22 cellular contexts compared by ENCODE assay signal in genomic region chr22:50001388-50002231, GRCh38. TPM values are rescaled to one million over a fixed set of nuclear protein-coding genes. Genes with fewer than 3 reads are reported as not detected.
DNase-seq lines count a peak whose midpoint lies in the region; ATAC-seq and TF ChIP-seq lines count a peak whose summit lies in the region.
"Had no signal": no experiment of that assay in that cellular context is flagged by ENCODE, and none has a peak within 500 bp of the region (broad histone marks: within the 10 kb centered on the region; RNA-seq: fewer than 3 reads in every experiment).

No MANE protein-coding gene starts in this region.

- H3K36me3 Mint-ChIP-seq in GM23338 (ENCODE audit: low read depth): no peaks in the 10 kb centered on the region
- peaks cover 1% of the 10 kb centered on the region for H3K36me3 Mint-ChIP-seq in memory B cell
- H3K36me3 Mint-ChIP-seq: CD8-positive, alpha-beta T cell; immature natural killer cell; natural killer cell treated with Interleukin-12 subunit alpha and Interleukin-12 subunit beta and Interleukin-15 and Interleukin-18, amount 100 ng/mL, for 72 hours had no signal

- H3K27me3 ChIP-seq in GM23338 (ENCODE audit: insufficient read depth): peaks cover 15% of the 10 kb centered on the region

- no peak overlapping the region for H2AFZ ChIP-seq in GM23338

- no peaks in the 10 kb centered on the region for H3K9me3 ChIP-seq in SK-N-MC (ENCODE audit: low read depth, low read length)

- no peak overlapping the region for H3K27ac Mint-ChIP-seq in GM23338
- no peak overlapping the region for H3K27ac Mint-ChIP-seq in memory B cell
- H3K27ac Mint-ChIP-seq: CD8-positive, alpha-beta T cell; immature natural killer cell; natural killer cell treated with Interleukin-12 subunit alpha and Interleukin-12 subunit beta and Interleukin-15 and Interleukin-18, amount 100 ng/mL, for 72 hours; stimulated activated naive CD8-positive, alpha-beta T cell treated with anti-CD3 and anti-CD28 coated beads, Interleukin-15, Interleukin-2, amounts not matched to agents 100 ng/mL and 50 ng/mL, for 24 hours; T-helper 1 cell treated with Interleukin-12 subunit alpha and Interleukin-12 subunit beta and Interleukin-4 antibody, amounts not matched to agents 30 μg/mL and 1 μg/mL, for 36 hours had no signal

- H3K4me3 Mint-ChIP-seq in GM23338 (no peak overlapping the region), memory B cell (no peak overlapping the region)
- H3K4me3 Mint-ChIP-seq: CD8-positive, alpha-beta T cell; immature natural killer cell; natural killer cell treated with Interleukin-12 subunit alpha and Interleukin-12 subunit beta and Interleukin-15 and Interleukin-18, amount 100 ng/mL, for 72 hours; stimulated activated naive CD8-positive, alpha-beta T cell treated with anti-CD3 and anti-CD28 coated beads, Interleukin-15, Interleukin-2, amounts not matched to agents 100 ng/mL and 50 ng/mL, for 24 hours; T-helper 1 cell treated with Interleukin-12 subunit alpha and Interleukin-12 subunit beta and Interleukin-4 antibody, amounts not matched to agents 30 μg/mL and 1 μg/mL, for 36 hours had no signal

- H3K4me2 ChIP-seq in GM23338: no peak overlapping the region

- H4K20me1 ChIP-seq in GM23338 (replicated peaks; ENCODE audit: insufficient read depth): no peaks in the 10 kb centered on the region

- H3K4me1 Mint-ChIP-seq in GM23338: peaks cover 12% of the 10 kb centered on the region
- peaks cover 14% of the 10 kb centered on the region for H3K4me1 Mint-ChIP-seq in memory B cell

- H3F3A ChIP-seq in GM23338 (replicated peaks; ENCODE audit: low read depth): 0 out of 2 replicates have a peak, but pooled peaks cover 3% of the 10 kb centered on the region

- H3K27me3 Mint-ChIP-seq in GM23338 (ENCODE audit: insufficient read depth, low read depth, poor library complexity) (peaks cover 25% of the 10 kb centered on the region), memory B cell (peaks cover 15% of the 10 kb centered on the region)

- peak overlapping the region; percentile 15 for H3K9ac ChIP-seq in SK-N-MC (ENCODE audit: insufficient read length)

- H3K9me3 Mint-ChIP-seq in GM23338 (peaks cover 3% of the 10 kb centered on the region; the same call in 1 of the 3 replicates), memory B cell (no peaks in the 10 kb centered on the region)
- H3K9me3 Mint-ChIP-seq: CD8-positive, alpha-beta T cell; immature natural killer cell; natural killer cell treated with Interleukin-12 subunit alpha and Interleukin-12 subunit beta and Interleukin-15 and Interleukin-18, amount 100 ng/mL, for 72 hours; stimulated activated naive CD8-positive, alpha-beta T cell treated with anti-CD3 and anti-CD28 coated beads, Interleukin-15, Interleukin-2, amounts not matched to agents 100 ng/mL and 50 ng/mL, for 24 hours; T-helper 1 cell treated with Interleukin-12 subunit alpha and Interleukin-12 subunit beta and Interleukin-4 antibody, amounts not matched to agents 30 μg/mL and 1 μg/mL, for 36 hours had no signal

- POLR2A ChIA-PET in RWPE1 (lab: Yijun Ruan, JAX; ENCODE audit: low non-redundant PET): no interaction called here

- no peak overlapping the region for H3K27ac ChIP-seq in GM23338 (ENCODE audit: low read depth)
- peak overlapping the region; percentile 54; the same call in 1 of the 2 replicates for H3K27ac ChIP-seq in SK-N-MC
- no peak overlapping the region for H3K27ac ChIP-seq in RWPE1

- H3K36me3 ChIP-seq in GM23338 (ENCODE audit: insufficient read depth) (no peaks in the 10 kb centered on the region), SK-N-MC (ENCODE audit: insufficient read depth, low read length) (no peaks in the 10 kb centered on the region)

- CTCF ChIA-PET in RWPE1 (lab: Yijun Ruan, JAX): no interaction called here

- no peaks in the 10 kb centered on the region for H3K9me2 ChIP-seq in GM23338 (ENCODE audit: insufficient read depth)

- TF ChIP-seq CTCF in GM23338 (conservative IDR thresholded peaks at IDR 0.05; ENCODE audit: low read depth in 2 of 2): peak in 1 of 2 experiments; percentile 24; a peak in 1 of 4 replicates
- TF ChIP-seq CTCF in RWPE1 (conservative IDR thresholded peaks at IDR 0.05; ENCODE audit: low read depth): no peak

- peak; percentile 29 for DNase-seq in NCI-H1694 (lab: John Stamatoyannopoulos, UW)
- DNase-seq in NCI-H1694 treated with DMSO at 0.1 percent for 48 hours (lab: John Stamatoyannopoulos, UW): no peak
- no peak for DNase-seq in GM23338 (ENCODE audit: low spot score)
- no peak for DNase-seq in SK-N-MC (ENCODE audit: low read depth, low spot score)
- DNase-seq in memory B cell (ENCODE audit: low spot score in 2 of 2): no peak
- no peak for DNase-seq in RWPE1 (ENCODE audit: low spot score)
- DNase-seq in pons (ENCODE audit: low spot score): no peak
- DNase-seq in NCI-H2196 (lab: John Stamatoyannopoulos, UW; ENCODE audit: unreplicated experiment): no peak
- DNase-seq: activated naive CD4-positive, alpha-beta T cell treated with Interleukin-2 at 50 U/mL for 16 hours; CD8-positive, alpha-beta T cell; EL; immature natural killer cell; NCI-H187; RPMI8226 had no signal

- no peaks in the 10 kb centered on the region for H3K4me1 ChIP-seq in GM23338 (ENCODE audit: insufficient read depth)

- ATAC-seq in GM23338 (peak; percentile 10), memory B cell (ENCODE audit: low read depth) (peak; percentile 32)
- ATAC-seq: CD8-positive, alpha-beta T cell; natural killer cell treated with Interleukin-12 subunit alpha and Interleukin-12 subunit beta and Interleukin-15 and Interleukin-18, amount 100 ng/mL, for 72 hours had no signal

- H3K4me3 ChIP-seq in GM23338: no peak overlapping the region
- H3K4me3 ChIP-seq in SK-N-MC: no peak overlapping the region

- no peaks in the 10 kb centered on the region for H3K79me2 ChIP-seq in GM23338 (replicated peaks; ENCODE audit: insufficient read depth)

TF ChIP-seq in GM23338, 12 proteins besides CTCF, POLR2A, EP300 and RAD21 (continues in another document):
- TF ChIP-seq NANOG (IDR thresholded peaks at IDR 0.05; ENCODE audit: borderline replicate concordance) (no peak), POLR2AphosphoS5 (IDR thresholded peaks at IDR 0.05; ENCODE audit: low read depth) (no peak), JUNB (IDR thresholded peaks at IDR 0.05; ENCODE audit: unreplicated experiment) (no peak), STAT1 (IDR thresholded peaks at IDR 0.05; ENCODE audit: unreplicated experiment) (no peak), EZH2 (IDR thresholded peaks at IDR 0.05; ENCODE audit: low read depth, unreplicated experiment) (no peak), EZH2phosphoT487 (IDR thresholded peaks at IDR 0.05; ENCODE audit: unreplicated experiment) (no peak), ZNF331 (CRISPR knock-in tag; IDR thresholded peaks at IDR 0.05; ENCODE audit: low read depth) (no peak), ETS1 (IDR thresholded peaks at IDR 0.05) (no peak), ZNF114 (CRISPR knock-in tag; IDR thresholded peaks at IDR 0.05) (no peak)
- TF ChIP-seq, protein P1, sequence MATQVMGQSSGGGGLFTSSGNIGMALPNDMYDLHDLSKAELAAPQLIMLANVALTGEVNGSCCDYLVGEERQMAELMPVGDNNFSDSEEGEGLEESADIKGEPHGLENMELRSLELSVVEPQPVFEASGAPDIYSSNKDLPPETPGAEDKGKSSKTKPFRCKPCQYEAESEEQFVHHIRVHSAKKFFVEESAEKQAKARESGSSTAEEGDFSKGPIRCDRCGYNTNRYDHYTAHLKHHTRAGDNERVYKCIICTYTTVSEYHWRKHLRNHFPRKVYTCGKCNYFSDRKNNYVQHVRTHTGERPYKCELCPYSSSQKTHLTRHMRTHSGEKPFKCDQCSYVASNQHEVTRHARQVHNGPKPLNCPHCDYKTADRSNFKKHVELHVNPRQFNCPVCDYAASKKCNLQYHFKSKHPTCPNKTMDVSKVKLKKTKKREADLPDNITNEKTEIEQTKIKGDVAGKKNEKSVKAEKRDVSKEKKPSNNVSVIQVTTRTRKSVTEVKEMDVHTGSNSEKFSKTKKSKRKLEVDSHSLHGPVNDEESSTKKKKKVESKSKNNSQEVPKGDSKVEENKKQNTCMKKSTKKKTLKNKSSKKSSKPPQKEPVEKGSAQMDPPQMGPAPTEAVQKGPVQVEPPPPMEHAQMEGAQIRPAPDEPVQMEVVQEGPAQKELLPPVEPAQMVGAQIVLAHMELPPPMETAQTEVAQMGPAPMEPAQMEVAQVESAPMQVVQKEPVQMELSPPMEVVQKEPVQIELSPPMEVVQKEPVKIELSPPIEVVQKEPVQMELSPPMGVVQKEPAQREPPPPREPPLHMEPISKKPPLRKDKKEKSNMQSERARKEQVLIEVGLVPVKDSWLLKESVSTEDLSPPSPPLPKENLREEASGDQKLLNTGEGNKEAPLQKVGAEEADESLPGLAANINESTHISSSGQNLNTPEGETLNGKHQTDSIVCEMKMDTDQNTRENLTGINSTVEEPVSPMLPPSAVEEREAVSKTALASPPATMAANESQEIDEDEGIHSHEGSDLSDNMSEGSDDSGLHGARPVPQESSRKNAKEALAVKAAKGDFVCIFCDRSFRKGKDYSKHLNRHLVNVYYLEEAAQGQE (IDR thresholded peaks at IDR 0.05; ENCODE audit: unreplicated experiment): no peak

RNA-seq across cellular contexts. Expression of gene IL17REL, which starts 11.0 kb away (rescaled TPM):
- 0.31 TPM in 1 of 2 replicates, not detected in the other for total RNA-seq in GM23338 (2014; rRNA removed; shearing (Covaris generic))
- not detected in 2 replicates for polyA plus RNA-seq in GM23338 (2016; fragmentation: Nextera tagmentation; extraction: Ambion mirVana)
- total RNA-seq: CD8-positive, alpha-beta T cell; epithelial cell of proximal tubule; glomerular endothelial cell; H4; lung microvascular endothelial cell; natural killer cell treated with Interleukin-12 subunit alpha and Interleukin-12 subunit beta and Interleukin-15 and Interleukin-18, amount 100 ng/mL, for 72 hours; ureter had no signal
- polyA plus RNA-seq: immature natural killer cell had no signal

RNA-seq across cellular contexts. Expression of gene PIM3, which starts 41.0 kb away (rescaled TPM):
- total RNA-seq in GM23338 (2014; rRNA removed; shearing (Covaris generic)): 30.6 and 37.3 TPM in 2 replicates
- 17.7 and 18.8 TPM in 2 replicates for polyA plus RNA-seq in GM23338 (2016; fragmentation: Nextera tagmentation; extraction: Ambion mirVana)

RNA-seq across cellular contexts. Expression of gene TTLL8, which starts 56.5 kb away (rescaled TPM):
- total RNA-seq in GM23338 (2014; rRNA removed; shearing (Covaris generic)): not detected in 2 replicates
- polyA plus RNA-seq in GM23338 (2016; fragmentation: Nextera tagmentation; extraction: Ambion mirVana): not detected in 2 replicates
- total RNA-seq: CD8-positive, alpha-beta T cell; epithelial cell of proximal tubule; glomerular endothelial cell; H4; lung microvascular endothelial cell; natural killer cell treated with Interleukin-12 subunit alpha and Interleukin-12 subunit beta and Interleukin-15 and Interleukin-18, amount 100 ng/mL, for 72 hours; ureter had no signal
- polyA plus RNA-seq: immature natural killer cell had no signal
